21 cellular contexts compared by ENCODE assay signal in the genomic region with DNA sequence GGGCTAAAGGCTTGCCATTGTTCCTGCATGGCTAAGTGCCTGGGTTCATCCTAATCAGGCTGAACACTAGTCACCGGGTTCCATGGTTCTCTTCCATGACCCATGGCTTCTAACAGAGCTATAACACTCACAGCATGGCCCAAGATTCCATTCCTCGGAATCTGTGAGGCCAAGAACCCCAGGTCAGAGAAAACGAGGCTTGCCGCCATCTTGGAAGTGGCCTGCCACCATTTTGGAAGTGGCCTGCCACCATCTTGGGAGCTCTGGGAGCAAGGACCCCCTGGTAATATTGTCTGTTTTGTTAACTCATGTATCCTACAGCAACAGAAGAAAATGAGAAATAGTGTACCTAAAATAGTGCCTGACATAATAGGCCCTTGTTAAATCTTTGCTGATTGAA.
DNase-seq lines count a peak whose midpoint lies in the region; ATAC-seq, FAIRE-seq and TF ChIP-seq lines count a peak whose summit lies in the region.
"Had no signal": no experiment of that assay in that cellular context is flagged by ENCODE, and none has a peak within 500 bp of the region (broad histone marks: within the 10 kb centered on the region; RNA-seq: fewer than 3 reads in every experiment).

No MANE protein-coding gene starts in this region.

- no peak overlapping the region for H3K4me2 ChIP-seq in GM12878 (ENCODE audit: control insufficient read depth, insufficient read depth)
- H3K4me2 ChIP-seq: A549; BLaER1 treated with 17β-estradiol and CSF1 and Interleukin-3, amounts not matched to agents 10 nM and 100 nM had no signal

- CTCF ChIA-PET in GM12878 (lab: Yijun Ruan, JAX) = interaction anchor here (1.1 kb wide), 1 partner anchor 15 kb away, joined by 6 read pairs; no protein-coding TSS in a partner anchor

- in situ Hi-C loops in GM12878 (cut with MboI) = no loop called here

- no peak for TF ChIP-seq EP300 in Ishikawa (IDR thresholded peaks at IDR 0.05; ENCODE audit: borderline replicate concordance)
- no peak for TF ChIP-seq EP300 in GM12878 (IDR thresholded peaks at IDR 0.05; ENCODE audit: borderline replicate concordance in 1 of 2, control insufficient read depth in 1 of 2, low read depth in 2 of 2, low read length in 2 of 2)

- ATAC-seq in GM12878 = no peak
- ATAC-seq in activated naive CD4-positive, alpha-beta T cell treated with anti-CD3 and anti-CD28 coated beads, Interleukin-2, amount 50 U/mL, for 72 hours = no peak
- ATAC-seq: A549; CD8-positive, alpha-beta T cell had no signal

- peak overlapping the region; percentile 75 for H3K27ac Mint-ChIP-seq in nephron progenitor cell
- H3K27ac Mint-ChIP-seq in activated naive CD4-positive, alpha-beta T cell treated with anti-CD3 and anti-CD28 coated beads, Interleukin-2, amount 50 U/mL, for 72 hours = no peak overlapping the region
- H3K27ac Mint-ChIP-seq: B cell; CD4-positive, alpha-beta T cell; CD8-positive, alpha-beta T cell had no signal

- no peak overlapping the region for H2AFZ ChIP-seq in GM12878 (ENCODE audit: control insufficient read depth, low read depth, low read length)

- intact Hi-C loops in GM12878 (cut with micrococcal nuclease; ENCODE audit: unreplicated experiment) = no loop called here
- intact Hi-C loops in left ventricle myocardium inferior (cut with micrococcal nuclease) = no loop called here

- peaks cover 40% of the 10 kb centered on the region for H3K36me3 Mint-ChIP-seq in nephron progenitor cell (ENCODE audit: low read depth)
- H3K36me3 Mint-ChIP-seq in activated naive CD4-positive, alpha-beta T cell treated with anti-CD3 and anti-CD28 coated beads, Interleukin-2, amount 50 U/mL, for 72 hours = no peaks in the 10 kb centered on the region
- H3K36me3 Mint-ChIP-seq: CD8-positive, alpha-beta T cell had no signal

- H4K20me1 ChIP-seq in GM12878 (ENCODE audit: control insufficient read depth, insufficient read depth) = no peaks in the 10 kb centered on the region
- H4K20me1 ChIP-seq: BLaER1 treated with 17β-estradiol and CSF1 and Interleukin-3, amounts not matched to agents 10 nM and 100 nM had no signal

- H3K27ac ChIP-seq in GM12878 (ENCODE audit: control insufficient read depth, insufficient read depth) (no peak overlapping the region), left ventricle myocardium inferior (replicated peaks) (no peak overlapping the region)
- H3K27ac ChIP-seq: 22Rv1; A549; BLaER1 treated with 17β-estradiol and CSF1 and Interleukin-3, amounts not matched to agents 10 nM and 100 nM; C4-2B had no signal

- H3K4me1 ChIP-seq in GM12878 (ENCODE audit: control insufficient read depth, insufficient read depth, low read length) (no peaks in the 10 kb centered on the region), left ventricle myocardium inferior (no peaks in the 10 kb centered on the region)
- H3K4me1 ChIP-seq: A549; BLaER1 treated with 17β-estradiol and CSF1 and Interleukin-3, amounts not matched to agents 10 nM and 100 nM; Caco-2 had no signal

- H3K9ac ChIP-seq in GM12878 (ENCODE audit: control insufficient read depth, insufficient read depth, low read length) = no peak overlapping the region
- H3K9ac ChIP-seq: BLaER1 treated with 17β-estradiol and CSF1 and Interleukin-3, amounts not matched to agents 10 nM and 100 nM had no signal

- H3K9me3 Mint-ChIP-seq in nephron progenitor cell = peaks cover 6% of the 10 kb centered on the region
- peaks cover 6 to 18% of the 10 kb centered on the region in 2 donors for H3K9me3 Mint-ChIP-seq in activated naive CD4-positive, alpha-beta T cell treated with anti-CD3 and anti-CD28 coated beads, Interleukin-2, amount 50 U/mL, for 72 hours

- DNase-seq in GM12878 (ENCODE audit: low read depth, low spot score) = no peak
- no peak for DNase-seq in nephron progenitor cell
- DNase-seq in activated naive CD4-positive, alpha-beta T cell treated with anti-CD3 and anti-CD28 coated beads, Interleukin-2, amount 50 U/mL, for 72 hours (ENCODE audit: low spot score in 2 of 2) = no peak
- no peak for DNase-seq in left ventricle myocardium inferior
- DNase-seq: AML-193; Caco-2; Calu3; CD4-positive, alpha-beta T cell; CD8-positive, alpha-beta T cell; DMS79 treated with DMSO at 0.1 percent for 48 hours; GF-D8 had no signal

- POLR2A ChIA-PET in GM12878 (lab: Charles Lee) = no interaction called here

- RAD21 ChIA-PET in GM12878 (lab: Charles Lee; ENCODE audit: unreplicated experiment) = interaction anchor here (1.9 kb wide), 1 partner anchor 15 kb away, joined by 5 read pairs; no protein-coding TSS in a partner anchor

- BruUV-seq in GM12878 (replicated peaks; lab: Mats Ljungman, UMichigan) = no TSS peak

- TF ChIP-seq CTCF in GM12878 (IDR thresholded peaks at IDR 0.05 in 2 of 3, conservative IDR thresholded peaks at IDR 0.05 in 1 of 3; ENCODE audit: control insufficient read depth in 2 of 3, extremely low read depth in 1 of 3, insufficient read depth in 1 of 3, low read depth in 3 of 3, low read length in 3 of 3) (no peak), nephron progenitor cell (IDR thresholded peaks at IDR 0.05) (no peak), left ventricle myocardium inferior (IDR thresholded peaks at IDR 0.05; ENCODE audit: borderline replicate concordance) (no peak)

- TF ChIP-seq POLR2A in GM12878 (IDR thresholded peaks at IDR 0.05; ENCODE audit: low read depth, low read length) = no peak

- H3K4me3 ChIP-seq in GM12878 (no peak overlapping the region), left ventricle myocardium inferior (no peak overlapping the region)
- H3K4me3 ChIP-seq: A549; BLaER1 treated with 17β-estradiol and CSF1 and Interleukin-3, amounts not matched to agents 10 nM and 100 nM had no signal

- H3K27me3 Mint-ChIP-seq in nephron progenitor cell (ENCODE audit: low read depth, poor library complexity) = no peaks in the 10 kb centered on the region
- H3K27me3 Mint-ChIP-seq: B cell had no signal

- no peak for FAIRE-seq in GM12878 (lab: Jason Lieb, UNC)
- FAIRE-seq: A549, D721Med, G401.6, GM12892, GM18507 had no signal

- H3K4me3 Mint-ChIP-seq in nephron progenitor cell = no peak overlapping the region
- H3K4me3 Mint-ChIP-seq: B cell; CD4-positive, alpha-beta T cell; CD8-positive, alpha-beta T cell had no signal

- WGBS in GM12878 (ENCODE audit: insufficient coverage, insufficient replicate concordance, low lambda C conversion rate, missing lambda C conversion rate) = 46% methylated on average over 4 of the region's 4 CpGs

- SMC1A ChIA-PET in GM12878 (lab: Charles Lee; ENCODE audit: uncharacterized antibody, unreplicated experiment) = interaction anchor here (0.9 to 1.6 kb wide), 2 partner anchors 8 to 18 kb away, joined by 3 read pairs; no protein-coding TSS in a partner anchor

- no peaks in the 10 kb centered on the region for H3K36me3 ChIP-seq in GM12878 (ENCODE audit: control insufficient read depth in 2 of 2, insufficient read depth in 2 of 2, low read length in 1 of 2)
- no peaks in the 10 kb centered on the region for H3K36me3 ChIP-seq in left ventricle myocardium inferior
- H3K36me3 ChIP-seq: BLaER1 treated with 17β-estradiol and CSF1 and Interleukin-3, amounts not matched to agents 10 nM and 100 nM had no signal

- TF ChIP-seq RAD21 in Ishikawa (IDR thresholded peaks at IDR 0.05; ENCODE audit: low read depth) (no peak), GM12878 (IDR thresholded peaks at IDR 0.05; ENCODE audit: insufficient read depth, low read depth, low read length) (no peak)

- H3K27me3 ChIP-seq in GM12878 (replicated peaks in 1 of 2; ENCODE audit: control insufficient read depth in 2 of 2, insufficient read depth in 2 of 2, low read length in 1 of 2) (no peaks in the 10 kb centered on the region), left ventricle myocardium inferior (ENCODE audit: low read depth) (peaks cover 22% of the 10 kb centered on the region)
- H3K27me3 ChIP-seq: BLaER1 treated with 17β-estradiol and CSF1 and Interleukin-3, amounts not matched to agents 10 nM and 100 nM had no signal

- H3K79me2 ChIP-seq in GM12878 (ENCODE audit: control insufficient read depth, insufficient read depth, low read length) = no peaks in the 10 kb centered on the region

- H3K9me3 ChIP-seq in GM12878 (replicated peaks; ENCODE audit: control insufficient read depth, insufficient read depth, low read length) (no peaks in the 10 kb centered on the region), left ventricle myocardium inferior (replicated peaks) (peaks cover 18% of the 10 kb centered on the region)
- H3K9me3 ChIP-seq: A549 had no signal

- no peaks in the 10 kb centered on the region for H3K4me1 Mint-ChIP-seq in nephron progenitor cell
- H3K4me1 Mint-ChIP-seq: B cell had no signal

TF ChIP-seq in Ishikawa, 13 proteins besides CTCF, POLR2A, EP300 and RAD21 (continues in another document):
- 0 out of 2 replicates have a peak, but pooled peaks have one; percentile 28 for TF ChIP-seq YY1 (IDR thresholded peaks at IDR 0.05; ENCODE audit: low read depth)

TF ChIP-seq in GM12878, 131 proteins besides CTCF, POLR2A, EP300 and RAD21:
- TF ChIP-seq YY1 (IDR thresholded peaks at IDR 0.05; ENCODE audit: low read depth, low read length) (peak; percentile 63; the same call in 1 of the 2 replicates), GATAD2B (conservative IDR thresholded peaks at IDR 0.05; ENCODE audit: low read depth) (no peak), SREBF1 (IDR thresholded peaks at IDR 0.05; ENCODE audit: low read length) (no peak)
